In the genomic region with DNA sequence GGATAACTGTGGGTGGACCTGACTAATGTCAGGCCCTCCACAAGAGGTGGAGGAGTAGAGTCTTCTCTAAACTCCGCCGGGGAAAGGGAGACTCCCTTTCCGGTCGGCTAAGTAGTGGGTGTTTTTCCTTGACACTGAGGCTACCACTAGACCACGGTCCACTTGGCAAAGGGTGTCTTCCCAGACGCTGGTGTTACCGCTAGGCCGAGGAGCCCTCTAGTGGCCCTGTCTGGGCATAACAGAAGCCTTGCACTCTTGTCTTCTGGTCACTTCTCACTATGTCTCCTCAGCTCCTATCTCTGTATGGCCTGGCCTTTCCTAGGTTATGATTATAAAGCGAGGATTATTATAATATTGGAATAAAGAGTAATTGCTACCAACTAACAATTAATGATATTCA, we compare ENCODE assay signal across 11 cellular contexts. TPM values are rescaled to one million over a fixed set of nuclear protein-coding genes. Genes with fewer than 3 reads are reported as not detected.
DNase-seq lines count a peak whose midpoint lies in the region; TF ChIP-seq lines count a peak whose summit lies in the region.
"Not testable (repeated sequence)": the region's sequence is repeated elsewhere in the genome, so short reads cannot be mapped to it uniquely, and the experiment has no call there.
"Had no signal": no experiment of that assay in that cellular context is flagged by ENCODE, and none has a peak within 500 bp of the region (broad histone marks: within the 10 kb centered on the region; RNA-seq: fewer than 3 reads in every experiment).

No MANE protein-coding gene starts in this region.

- peak overlapping the region; percentile 72; the same call in 1 of the 2 replicates for H2AFZ ChIP-seq in OCI-LY3 (ENCODE audit: low read depth, low read length)

- H3K27me3 ChIP-seq in OCI-LY3 (ENCODE audit: low read depth, low read length); colonic mucosa: not testable (repeated sequence)

- DNase-seq in AG09309 (ENCODE audit: low read depth): peak; percentile 29
- DNase-seq in GM12864 (ENCODE audit: low read depth): peak; percentile 4
- peak; percentile 41 for DNase-seq in activated CD4-positive, alpha-beta memory T cell treated with anti-CD3 and anti-CD28 coated beads for 36 hours
- DNase-seq in colonic mucosa: peak; percentile 23
- peak; percentile 17 for DNase-seq in hepatic stellate cell (ENCODE audit: low spot score)
- DNase-seq in smooth muscle cell of the brain vasculature (ENCODE audit: low read depth, low spot score): peak; percentile 21

- H3K79me2 ChIP-seq in OCI-LY3 (ENCODE audit: low read length): not testable (repeated sequence)

- TF ChIP-seq CTCF in AG09309 (IDR thresholded peaks at IDR 0.05; ENCODE audit: control insufficient read depth, insufficient read depth, low read depth, low read length, missing control alignments): peak; percentile 83
- peak; percentile 87 for TF ChIP-seq CTCF in GM12864 (IDR thresholded peaks at IDR 0.05; ENCODE audit: low read depth, low read length, missing control alignments)
- peak; percentile 56; the same call in 1 of the 2 replicates for TF ChIP-seq CTCF in LNCAP (IDR thresholded peaks at IDR 0.05)
- peak; percentile 59 for TF ChIP-seq CTCF in OCI-LY3 (IDR thresholded peaks at IDR 0.05; ENCODE audit: low read depth, low read length)
- TF ChIP-seq CTCF in colonic mucosa (IDR thresholded peaks at IDR 0.05): not testable (repeated sequence)

- H3K4me3 Mint-ChIP-seq in activated CD4-positive, alpha-beta memory T cell treated with anti-CD3 and anti-CD28 coated beads for 36 hours: not testable (repeated sequence)

- H3K4me3 ChIP-seq in AG09309 (ENCODE audit: control insufficient read depth, low read depth, low read length); GM12864 (ENCODE audit: low read depth, low read length); OCI-LY3 (ENCODE audit: low read length); colonic mucosa: not testable (repeated sequence)

- H4K20me1 ChIP-seq in OCI-LY3 (ENCODE audit: insufficient read depth, low read length): not testable (repeated sequence)

- not testable (repeated sequence) for H3K4me2 ChIP-seq in OCI-LY3 (ENCODE audit: low read length)

- not testable (repeated sequence) for H3K36me3 ChIP-seq in OCI-LY3 (replicated peaks; ENCODE audit: low read depth, low read length); colonic mucosa

- POLR2A ChIA-PET in activated CD4-positive, alpha-beta memory T cell treated with anti-CD3 and anti-CD28 coated beads for 36 hours (lab: Charles Lee): not testable (repeated sequence)

- not testable (repeated sequence) for H3K9ac ChIP-seq in OCI-LY3 (ENCODE audit: low read length); colonic mucosa (ENCODE audit: low read depth in 2 of 2, low read length in 2 of 2)

- H3K36me3 Mint-ChIP-seq in activated CD4-positive, alpha-beta memory T cell treated with anti-CD3 and anti-CD28 coated beads for 36 hours: not testable (repeated sequence)

- not testable (repeated sequence) for H3K4me1 ChIP-seq in OCI-LY3 (ENCODE audit: low read length); colonic mucosa

- not testable (repeated sequence) for H3K27ac Mint-ChIP-seq in activated CD4-positive, alpha-beta memory T cell treated with anti-CD3 and anti-CD28 coated beads for 36 hours

- not testable (repeated sequence) for H3K9me3 Mint-ChIP-seq in activated CD4-positive, alpha-beta memory T cell treated with anti-CD3 and anti-CD28 coated beads for 36 hours

- not testable (repeated sequence) for H3K27ac ChIP-seq in OCI-LY3 (ENCODE audit: low read length); colonic mucosa

- H3K9me3 ChIP-seq in OCI-LY3 (ENCODE audit: insufficient read depth, low read length); colonic mucosa: not testable (repeated sequence)

- not testable (repeated sequence) for H3K4me1 Mint-ChIP-seq in activated CD4-positive, alpha-beta memory T cell treated with anti-CD3 and anti-CD28 coated beads for 36 hours (ENCODE audit: low read depth)

- CTCF ChIA-PET in activated CD4-positive, alpha-beta memory T cell treated with anti-CD3 and anti-CD28 coated beads for 36 hours (lab: Charles Lee): not testable (repeated sequence)

- intact Hi-C loops in activated CD4-positive, alpha-beta memory T cell treated with anti-CD3 and anti-CD28 coated beads for 36 hours (cut with micrococcal nuclease); colonic mucosa (cut with DNase I): not testable (repeated sequence)

- H3K27me3 Mint-ChIP-seq in activated CD4-positive, alpha-beta memory T cell treated with anti-CD3 and anti-CD28 coated beads for 36 hours: peaks cover 17% of the 10 kb centered on the region

RNA-seq across cellular contexts. Expression of a gene that starts 5.4 kb away (rescaled TPM):
- total RNA-seq in activated CD4-positive, alpha-beta memory T cell treated with anti-CD3 and anti-CD28 coated beads for 36 hours: not detected
- total RNA-seq in colonic mucosa: not detected
- total RNA-seq: activated T-cell treated with anti-CD3 and anti-CD28 coated beads, Interleukin-2, amount 50 U/mL, for 4 hours; CD8-positive, alpha-beta memory T cell had no signal

RNA-seq across cellular contexts. Expression of a gene that starts 13.9 kb away (rescaled TPM):
- total RNA-seq in activated CD4-positive, alpha-beta memory T cell treated with anti-CD3 and anti-CD28 coated beads for 36 hours: not detected
- not detected for total RNA-seq in colonic mucosa
- total RNA-seq: activated T-cell treated with anti-CD3 and anti-CD28 coated beads, Interleukin-2, amount 50 U/mL, for 4 hours; CD8-positive, alpha-beta memory T cell had no signal

RNA-seq across cellular contexts. Expression of a gene that starts 43.6 kb away (rescaled TPM):
- total RNA-seq in activated CD4-positive, alpha-beta memory T cell treated with anti-CD3 and anti-CD28 coated beads for 36 hours: not detected
- not detected for total RNA-seq in colonic mucosa
- total RNA-seq: activated T-cell treated with anti-CD3 and anti-CD28 coated beads, Interleukin-2, amount 50 U/mL, for 4 hours; CD8-positive, alpha-beta memory T cell; lower leg skin had no signal
